In the genomic region with DNA sequence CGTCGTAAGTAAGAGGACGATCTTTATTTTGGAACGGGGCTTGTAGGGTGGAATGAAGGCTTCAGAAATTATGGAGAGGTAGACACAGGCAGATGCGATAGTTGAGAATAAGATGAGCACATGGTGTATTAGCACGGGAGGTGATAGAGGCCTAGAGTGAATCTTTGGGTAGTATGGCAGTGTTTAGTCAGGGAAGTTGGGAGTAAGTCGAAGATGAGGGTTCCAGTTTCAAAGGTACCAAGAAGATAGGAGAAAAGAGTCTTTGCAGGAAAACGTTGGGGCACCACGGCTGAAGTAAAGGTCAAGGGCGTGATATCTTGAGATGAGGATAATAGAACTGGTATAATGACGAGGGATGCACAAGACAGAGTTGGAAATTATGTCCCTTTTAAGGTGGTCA, we compare ENCODE assay signal across 8 cellular contexts.
DNase-seq lines count a peak whose midpoint lies in the region; ATAC-seq lines count a peak whose summit lies in the region.

No MANE protein-coding gene starts in this region.

- no peaks in the 10 kb centered on the region for H3K9me3 ChIP-seq in BLaER1
- no peaks in the 10 kb centered on the region for H3K9me3 ChIP-seq in KOPT-K1 (ENCODE audit: insufficient read depth, low read length, poor library complexity, severe bottlenecking)
- H3K9me3 ChIP-seq in muscle layer of duodenum (ENCODE audit: control insufficient read depth in 1 of 2, low read length in 2 of 2): no peaks in the 10 kb centered on the region

- ATAC-seq in central memory CD8-positive, alpha-beta T cell (replicated peaks; ENCODE audit: extremely low read depth, poor library complexity, severe bottlenecking): no peak

- H3K4me2 ChIP-seq in BLaER1: peak overlapping the region; percentile 95

- peak overlapping the region; percentile 96 for H3K4me3 ChIP-seq in BLaER1
- peak overlapping the region; percentile 96 to 98 for H3K4me3 ChIP-seq in muscle layer of duodenum (ENCODE audit: low read depth in 1 of 2, low read length in 2 of 2)

- H3K36me3 Mint-ChIP-seq in central memory CD8-positive, alpha-beta T cell (ENCODE audit: insufficient read depth): peaks cover 25% of the 10 kb centered on the region

- H3K27me3 ChIP-seq in BLaER1 (no peaks in the 10 kb centered on the region), muscle layer of duodenum (ENCODE audit: low read depth, low read length) (no peaks in the 10 kb centered on the region)

- no peak for DNase-seq in central memory CD8-positive, alpha-beta T cell (ENCODE audit: low spot score in 2 of 2)
- DNase-seq in retina: no peak
- no peak for DNase-seq in iPS-NIHi11 (ENCODE audit: low spot score)
- DNase-seq in hepatic stellate cell (ENCODE audit: low spot score): no peak
- DNase-seq in GM19240 (ENCODE audit: insufficient read length, low spot score): no peak

- H4K20me1 ChIP-seq in BLaER1: peaks cover 40% of the 10 kb centered on the region; the same call in 1 of the 2 replicates

- peaks cover 44% of the 10 kb centered on the region for H3K4me1 Mint-ChIP-seq in central memory CD8-positive, alpha-beta T cell

- peak overlapping the region; percentile 99 for H3K27ac Mint-ChIP-seq in central memory CD8-positive, alpha-beta T cell (ENCODE audit: low read depth)

- H3K4me1 ChIP-seq in BLaER1 (peaks cover 18% of the 10 kb centered on the region), muscle layer of duodenum (ENCODE audit: control insufficient read depth in 1 of 2, insufficient read depth in 2 of 2, low read length in 2 of 2) (peaks cover 6 to 24% of the 10 kb centered on the region in 2 donors)

- H3K27me3 Mint-ChIP-seq in central memory CD8-positive, alpha-beta T cell: no peaks in the 10 kb centered on the region

- no peaks in the 10 kb centered on the region for H3K9me3 Mint-ChIP-seq in central memory CD8-positive, alpha-beta T cell

- H3K27ac ChIP-seq in BLaER1 (peak overlapping the region; percentile 61), KOPT-K1 (ENCODE audit: low read depth, low read length, poor library complexity, severe bottlenecking) (peak overlapping the region; percentile 46), muscle layer of duodenum (ENCODE audit: low read length) (peak overlapping the region; percentile 89)

- H3K4me3 Mint-ChIP-seq in central memory CD8-positive, alpha-beta T cell: peak overlapping the region; percentile 98

- peaks cover 30% of the 10 kb centered on the region for H3K36me3 ChIP-seq in BLaER1
- peaks cover 31% of the 10 kb centered on the region for H3K36me3 ChIP-seq in KOPT-K1 (ENCODE audit: insufficient read depth, low read length)
- peaks cover 4 to 9% of the 10 kb centered on the region in 2 donors for H3K36me3 ChIP-seq in muscle layer of duodenum (ENCODE audit: control insufficient read depth in 1 of 2, insufficient read depth in 2 of 2, low read length in 2 of 2)

- peak overlapping the region; percentile 83 for H3K9ac ChIP-seq in BLaER1
